Comparison of ENCODE assay signal across 22 cellular contexts in genomic region chr10:112687647-112688046, GRCh38.
A peak's percentile ranks its signal among the peaks of the same experiment; 100 is the strongest.
DNase-seq lines count a peak whose midpoint lies in the region; ATAC-seq, FAIRE-seq and TF ChIP-seq lines count a peak whose summit lies in the region.
"Had no signal": no experiment of that assay in that cellular context is flagged by ENCODE, and none has a peak within 500 bp of the region (broad histone marks: within the 10 kb centered on the region; RNA-seq: fewer than 3 reads in every experiment).

No MANE protein-coding gene starts in this region.

- no peak overlapping the region for H3K27ac ChIP-seq in right cardiac atrium (ENCODE audit: low read length)
- H3K27ac ChIP-seq in foreskin keratinocyte: no peak overlapping the region
- H3K27ac ChIP-seq in pancreas: no peak overlapping the region
- H3K27ac ChIP-seq: heart left ventricle, upper lobe of left lung, WERI-Rb-1 had no signal

- no peak for FAIRE-seq in pancreas (lab: Jason Lieb, UNC)
- FAIRE-seq: HepG2 had no signal

- no peak overlapping the region for H3K4me3 ChIP-seq in right cardiac atrium (ENCODE audit: low read length)
- H3K4me3 ChIP-seq in pancreas: no peak overlapping the region
- H3K4me3 ChIP-seq: heart left ventricle, upper lobe of left lung had no signal

- ATAC-seq in right cardiac atrium (no peak), WTC11 (peak; percentile 78), foreskin keratinocyte (peak; percentile 69), pancreas (no peak)
- ATAC-seq: HepG2 had no signal

- H3K4me3 Mint-ChIP-seq in WTC11 (no peak overlapping the region), nephron progenitor cell (no peak overlapping the region)
- H3K4me3 Mint-ChIP-seq: dendritic cell treated with granulocyte-macrophage colony-stimulating factor and Interleukin-4, amounts not matched to agents 40 ng/mL and 50 ng/mL, for 4 days had no signal

- H3K27me3 Mint-ChIP-seq in WTC11 (ENCODE audit: low read depth): no peaks in the 10 kb centered on the region
- H3K27me3 Mint-ChIP-seq in nephron progenitor cell (ENCODE audit: low read depth, poor library complexity): peaks cover 3% of the 10 kb centered on the region
- H3K27me3 Mint-ChIP-seq: dendritic cell treated with granulocyte-macrophage colony-stimulating factor and Interleukin-4, amounts not matched to agents 40 ng/mL and 50 ng/mL, for 4 days had no signal

- intact Hi-C loops in right cardiac atrium (cut with DNase I): no loop called here
- intact Hi-C loops in cardiac septum (cut with DNase I): no loop called here
- intact Hi-C loops in pancreas (cut with DNase I): no loop called here

- H3K36me3 Mint-ChIP-seq in WTC11 (no peaks in the 10 kb centered on the region), nephron progenitor cell (ENCODE audit: low read depth) (no peaks in the 10 kb centered on the region)

- H3K9me3 Mint-ChIP-seq in WTC11 (no peaks in the 10 kb centered on the region), nephron progenitor cell (no peaks in the 10 kb centered on the region)
- H3K9me3 Mint-ChIP-seq: dendritic cell treated with granulocyte-macrophage colony-stimulating factor and Interleukin-4, amounts not matched to agents 40 ng/mL and 50 ng/mL, for 4 days had no signal

- H3K9me3 ChIP-seq in right cardiac atrium (ENCODE audit: control insufficient read depth, low read length) (no peaks in the 10 kb centered on the region), pancreas (no peaks in the 10 kb centered on the region)
- H3K9me3 ChIP-seq: heart left ventricle, upper lobe of left lung had no signal

- H3K27ac Mint-ChIP-seq in WTC11: 0 out of 2 replicates have a peak overlapping the region, but pooled peaks have one; percentile 50
- no peak overlapping the region for H3K27ac Mint-ChIP-seq in nephron progenitor cell
- H3K27ac Mint-ChIP-seq: dendritic cell treated with granulocyte-macrophage colony-stimulating factor and Interleukin-4, amounts not matched to agents 40 ng/mL and 50 ng/mL, for 4 days had no signal

- H3K4me1 ChIP-seq in right cardiac atrium (ENCODE audit: control insufficient read depth, insufficient read depth, low read length) (no peaks in the 10 kb centered on the region), foreskin keratinocyte (no peaks in the 10 kb centered on the region), pancreas (no peaks in the 10 kb centered on the region)
- H3K4me1 ChIP-seq: heart left ventricle, upper lobe of left lung had no signal

- 87% methylated on average over 4 of the region's 4 CpGs for WGBS in right cardiac atrium
- 92% methylated on average over 4 of the region's 4 CpGs for WGBS in pancreas, 2 donors

- H3K4me1 Mint-ChIP-seq in WTC11: peaks cover 34% of the 10 kb centered on the region
- no peaks in the 10 kb centered on the region for H3K4me1 Mint-ChIP-seq in nephron progenitor cell

- TF ChIP-seq CTCF in WTC11 (IDR thresholded peaks at IDR 0.05) (no peak), foreskin keratinocyte (conservative IDR thresholded peaks at IDR 0.05) (no peak), pancreas (IDR thresholded peaks at IDR 0.05) (no peak), nephron progenitor cell (IDR thresholded peaks at IDR 0.05) (no peak)

- H3K27me3 ChIP-seq in right cardiac atrium (ENCODE audit: control insufficient read depth, insufficient read depth) (no peaks in the 10 kb centered on the region), foreskin keratinocyte (no peaks in the 10 kb centered on the region), pancreas (no peaks in the 10 kb centered on the region)
- H3K27me3 ChIP-seq: heart left ventricle, upper lobe of left lung had no signal

- DNase-seq in right cardiac atrium (peak in 2 of 3 donors; percentile 15 to 47), cardiac septum (ENCODE audit: low spot score) (no peak), WTC11 (ENCODE audit: low spot score) (no peak), foreskin keratinocyte (peak in 1 of 2 donors; percentile 26), hippocampal formation (lab: John Stamatoyannopoulos, UW) (no peak), pancreas (no peak), nephron progenitor cell (no peak)
- no peak for DNase-seq in stimulated activated CD4-positive, alpha-beta T cell treated with anti-CD3 and anti-CD28 coated beads, Interleukin-4, amount 100 ng/mL, for 24 hours
- DNase-seq: activated CD8-positive, alpha-beta memory T cell treated with anti-CD3 and anti-CD28 coated beads, Interleukin-2, amount 50 U/mL, for 4 hours; activated naive CD4-positive, alpha-beta T cell treated with anti-CD3 and anti-CD28 coated beads, Interleukin-2, amount 50 U/mL, for 16 hours; AML-193; DMS153; H7; heart left ventricle; NCI-H1694; NCI-H774; occipital lobe; SIG-M5; WERI-Rb-1 had no signal

- CTCF ChIA-PET in WTC11 (lab: Charles Lee): interaction anchor here (0.6 to 0.7 kb wide), 7 partner anchors 10 to 1442 kb away, joined by 3 to 5 read pairs (median 3); no protein-coding TSS in a partner anchor

- POLR2A ChIA-PET in WTC11 (lab: Charles Lee): interaction anchor here (0.6 to 0.7 kb wide), 2 partner anchors 332 to 1749 kb away, joined by 4 to 7 read pairs; no protein-coding TSS in a partner anchor

- no peaks in the 10 kb centered on the region for H3K36me3 ChIP-seq in pancreas
- H3K36me3 ChIP-seq: heart left ventricle, upper lobe of left lung, WERI-Rb-1 had no signal

TF ChIP-seq in WTC11, 78 proteins besides CTCF, POLR2A, EP300 and RAD21:
- TF ChIP-seq IRF2 (CRISPR knock-in tag; IDR thresholded peaks at IDR 0.05; ENCODE audit: borderline replicate concordance, low read depth): no peak
- TF ChIP-seq NR2C2 (CRISPR knock-in tag; IDR thresholded peaks at IDR 0.05): no peak
- no peak for TF ChIP-seq ZNF423 (CRISPR knock-in tag; IDR thresholded peaks at IDR 0.05)
- no peak for TF ChIP-seq SMAD4 (CRISPR knock-in tag; IDR thresholded peaks at IDR 0.05)
- TF ChIP-seq FOXP1 (CRISPR knock-in tag; IDR thresholded peaks at IDR 0.05; ENCODE audit: borderline replicate concordance): no peak
- TF ChIP-seq, protein P1, sequence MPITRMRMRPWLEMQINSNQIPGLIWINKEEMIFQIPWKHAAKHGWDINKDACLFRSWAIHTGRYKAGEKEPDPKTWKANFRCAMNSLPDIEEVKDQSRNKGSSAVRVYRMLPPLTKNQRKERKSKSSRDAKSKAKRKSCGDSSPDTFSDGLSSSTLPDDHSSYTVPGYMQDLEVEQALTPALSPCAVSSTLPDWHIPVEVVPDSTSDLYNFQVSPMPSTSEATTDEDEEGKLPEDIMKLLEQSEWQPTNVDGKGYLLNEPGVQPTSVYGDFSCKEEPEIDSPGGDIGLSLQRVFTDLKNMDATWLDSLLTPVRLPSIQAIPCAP (CRISPR knock-in tag; IDR thresholded peaks at IDR 0.05): no peak
- no peak for TF ChIP-seq HMGXB4 (CRISPR knock-in tag; IDR thresholded peaks at IDR 0.05)

Comparison
In these comparisons a context has a peak if more than half of its experiments do, and no peak if none do; other contexts are left out.
1. DNase-seq: peak in right cardiac atrium (2 of 3); none in cardiac septum (single experiment), WTC11 (single experiment), stimulated activated CD4-positive, alpha-beta T cell treated with anti-CD3 and anti-CD28 coated beads, Interleukin-4, amount 100 ng/mL, for 24 hours (single experiment), hippocampal formation (0 of 2), pancreas (0 of 6) and nephron progenitor cell (single experiment).
2. ATAC-seq: peak in WTC11 (single experiment) and foreskin keratinocyte (single experiment); none in right cardiac atrium (0 of 2) and pancreas (0 of 4).